Comparison of ENCODE assay signal across 30 cellular contexts in genomic region chr1:25978404-25978803, GRCh38. TPM values are rescaled to one million over a fixed set of nuclear protein-coding genes. Genes with fewer than 3 reads are reported as not detected.
"Had no signal": no experiment of that assay in that cellular context is flagged by ENCODE, and none has a peak within 500 bp of the region (broad histone marks: within the 10 kb centered on the region; RNA-seq: fewer than 3 reads in every experiment).

No MANE protein-coding gene starts in this region.

- H3K27ac Mint-ChIP-seq: activated CD4-positive, alpha-beta T cell treated with anti-CD3 and anti-CD28 coated beads, Interleukin-2, amount 10 ng/mL, durations not matched to agents 24 days and 14 days; activated naive CD4-positive, alpha-beta T cell treated with anti-CD3 and anti-CD28 coated beads, Interleukin-2, amount 10 ng/mL, durations not matched to agents 7 days and 5 days; activated naive CD8-positive, alpha-beta T cell treated with anti-CD3 and anti-CD28 coated beads, Interleukin-2, amount 10 ng/mL, durations not matched to agents 7 days and 5 days; activated T-helper 17 cell treated with anti-CD3 and anti-CD28 coated beads, Interleukin-2, amount 50 U/mL, for 72 hours; WTC11 had no signal

- H3K4me1 ChIP-seq: adrenal gland, breast epithelium had no signal

- H3K4me3 ChIP-seq: adrenal gland, breast epithelium, MG63, SK-N-MC had no signal

- ATAC-seq: activated T-helper 17 cell treated with anti-CD3 and anti-CD28 coated beads, Interleukin-2, amount 50 U/mL, for 72 hours; Panc1; Right ventricle myocardium inferior; WTC11 had no signal

- DNase-seq: activated CD4-positive, alpha-beta T cell treated with anti-CD3 and anti-CD28 coated beads, Interleukin-2, amount 10 ng/mL, durations not matched to agents 24 days and 14 days; activated CD4-positive, alpha-beta T cell treated with anti-CD3 and anti-CD28 coated beads, Interleukin-2, amount 50 U/mL, for 48 hours; activated CD4-positive, CD25-positive, alpha-beta regulatory T cell treated with anti-CD3 and anti-CD28 coated beads, Interleukin-2, amount 50 U/mL, for 72 hours; activated gamma-delta T cell; activated naive CD4-positive, alpha-beta T cell treated with anti-CD3 and anti-CD28 coated beads, Interleukin-2, amount 10 ng/mL, durations not matched to agents 7 days and 5 days; activated naive CD8-positive, alpha-beta T cell treated with anti-CD3 and anti-CD28 coated beads, Interleukin-2, amount 10 ng/mL, durations not matched to agents 7 days and 5 days; activated T-cell treated with anti-CD3 and anti-CD28 coated beads for 4 hours; activated T-cell treated with anti-CD3 and anti-CD28 coated beads, Interleukin-2, amount 50 U/mL, for 48 hours; adrenal gland; aorta; caudate nucleus; MG63; MV-4-11; NCI-H1105; NCI-H1436; NCI-H1694 treated with DMSO at 0.1 percent for 48 hours; NCI-H2029 treated with DMSO at 0.1 percent for 48 hours; NCI-H510A treated with DMSO at 0.1 percent for 48 hours; NCI-H69; NK-92 treated with Interleukin-12 subunit alpha and Interleukin-12 subunit beta, amount 100 ng/mL, for 24 hours; RPMI8226; T-helper 1 cell had no signal

- H3K27me3 ChIP-seq: adrenal gland, breast epithelium, MG63 had no signal

- H3K9me3 Mint-ChIP-seq: activated CD4-positive, alpha-beta T cell treated with anti-CD3 and anti-CD28 coated beads, Interleukin-2, amount 10 ng/mL, durations not matched to agents 24 days and 14 days; activated naive CD4-positive, alpha-beta T cell treated with anti-CD3 and anti-CD28 coated beads, Interleukin-2, amount 10 ng/mL, durations not matched to agents 7 days and 5 days; activated naive CD8-positive, alpha-beta T cell treated with anti-CD3 and anti-CD28 coated beads, Interleukin-2, amount 10 ng/mL, durations not matched to agents 7 days and 5 days; activated T-helper 17 cell treated with anti-CD3 and anti-CD28 coated beads, Interleukin-2, amount 50 U/mL, for 72 hours; WTC11 had no signal

- H3K27me3 Mint-ChIP-seq: activated CD4-positive, alpha-beta T cell treated with anti-CD3 and anti-CD28 coated beads, Interleukin-2, amount 10 ng/mL, durations not matched to agents 24 days and 14 days; activated naive CD4-positive, alpha-beta T cell treated with anti-CD3 and anti-CD28 coated beads, Interleukin-2, amount 10 ng/mL, durations not matched to agents 7 days and 5 days; activated naive CD8-positive, alpha-beta T cell treated with anti-CD3 and anti-CD28 coated beads, Interleukin-2, amount 10 ng/mL, durations not matched to agents 7 days and 5 days; activated T-helper 17 cell treated with anti-CD3 and anti-CD28 coated beads, Interleukin-2, amount 50 U/mL, for 72 hours had no signal

- H3K27ac ChIP-seq: adrenal gland, breast epithelium, SK-N-MC had no signal

- H3K4me1 Mint-ChIP-seq: activated T-helper 17 cell treated with anti-CD3 and anti-CD28 coated beads, Interleukin-2, amount 50 U/mL, for 72 hours; WTC11 had no signal

- H3K9me3 ChIP-seq: adrenal gland, breast epithelium, MG63 had no signal

- H3K36me3 ChIP-seq: breast epithelium, MG63 had no signal

- H3K4me3 Mint-ChIP-seq: activated CD4-positive, alpha-beta T cell treated with anti-CD3 and anti-CD28 coated beads, Interleukin-2, amount 10 ng/mL, durations not matched to agents 24 days and 14 days; activated naive CD4-positive, alpha-beta T cell treated with anti-CD3 and anti-CD28 coated beads, Interleukin-2, amount 10 ng/mL, durations not matched to agents 7 days and 5 days; activated naive CD8-positive, alpha-beta T cell treated with anti-CD3 and anti-CD28 coated beads, Interleukin-2, amount 10 ng/mL, durations not matched to agents 7 days and 5 days; activated T-helper 17 cell treated with anti-CD3 and anti-CD28 coated beads, Interleukin-2, amount 50 U/mL, for 72 hours; WTC11 had no signal

RNA-seq across cellular contexts. Expression of gene EXTL1, which starts 43.2 kb away (rescaled TPM):
- total RNA-seq: activated CD4-positive, alpha-beta T cell treated with anti-CD3 and anti-CD28 coated beads, Interleukin-2, amount 10 ng/mL, durations not matched to agents 24 days and 14 days; activated CD8-positive, alpha-beta memory T cell treated with anti-CD3 and anti-CD28 coated beads for 36 hours; activated naive CD8-positive, alpha-beta T cell treated with anti-CD3 and anti-CD28 coated beads, Interleukin-2, amount 10 ng/mL, durations not matched to agents 7 days and 5 days; activated T-helper 17 cell treated with anti-CD3 and anti-CD28 coated beads, Interleukin-2, amount 50 U/mL, for 72 hours; T-helper 2 cell treated with Interferon-gamma antibody and Interleukin-4, amounts not matched to agents 100 ng/mL and 5 ng/mL, for 36 hours had no signal
